ENCODE assay signal across 26 cellular contexts in the genomic region with DNA sequence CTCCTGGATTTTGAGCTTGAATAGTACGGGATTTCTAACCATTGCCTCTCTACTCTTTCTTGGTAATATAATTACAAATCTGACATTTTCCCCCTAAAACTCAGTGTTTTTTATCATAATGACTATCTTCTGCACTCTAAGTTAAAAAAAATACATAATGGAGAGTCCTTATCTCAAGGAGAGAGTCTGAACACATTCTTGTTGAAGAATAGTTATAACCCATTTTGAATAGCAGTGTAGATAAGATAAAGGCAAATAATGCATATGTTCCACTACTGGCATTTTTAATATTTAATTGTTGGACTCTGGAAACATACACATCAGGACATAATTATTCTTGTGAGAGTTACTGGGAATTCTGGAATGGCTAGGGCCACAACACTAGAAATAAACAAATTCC.
"Had no signal": no experiment of that assay in that cellular context is flagged by ENCODE, and none has a peak within 500 bp of the region (broad histone marks: within the 10 kb centered on the region; RNA-seq: fewer than 3 reads in every experiment).

No MANE protein-coding gene starts in this region.

- H3K4me3 ChIP-seq: colonic mucosa, coronary artery, dorsolateral prefrontal cortex, esophagus muscularis mucosa, esophagus squamous epithelium, gastrocnemius medialis, gastroesophageal sphincter, heart left ventricle, heart right ventricle, hepatocyte had no signal

- H3K4me3 Mint-ChIP-seq: dendritic cell treated with granulocyte-macrophage colony-stimulating factor and Interleukin-4, amounts not matched to agents 40 ng/mL and 50 ng/mL, for 4 days; effector memory CD8-positive, alpha-beta T cell; endodermal cell had no signal

- H3K27me3 Mint-ChIP-seq: dendritic cell treated with granulocyte-macrophage colony-stimulating factor and Interleukin-4, amounts not matched to agents 40 ng/mL and 50 ng/mL, for 4 days; effector memory CD8-positive, alpha-beta T cell had no signal

- H3K4me2 ChIP-seq: hepatocyte had no signal

- DNase-seq: colonic mucosa; cortex of kidney; dermis blood vessel endothelial cell; dorsolateral prefrontal cortex; effector CD4-positive, alpha-beta T cell; effector CD8-positive, alpha-beta T cell; effector memory CD4-positive, alpha-beta T cell; effector memory CD8-positive, alpha-beta T cell; endodermal cell; erythroblast; esophagus squamous epithelium; foreskin fibroblast; foreskin keratinocyte; foreskin melanocyte; gastrocnemius medialis; glutamatergic neuron; head of caudate nucleus; heart left ventricle; heart right ventricle had no signal

- H3K27ac ChIP-seq: colonic mucosa, coronary artery, dorsolateral prefrontal cortex, epithelial cell of prostate, esophagus muscularis mucosa, esophagus squamous epithelium, foreskin keratinocyte, gastrocnemius medialis, gastroesophageal sphincter, heart left ventricle, heart right ventricle, hepatocyte had no signal

- H3K36me3 ChIP-seq: colonic mucosa, esophagus muscularis mucosa, esophagus squamous epithelium, gastrocnemius medialis, gastroesophageal sphincter, heart left ventricle, heart right ventricle had no signal

- H3K27me3 ChIP-seq: colonic mucosa, dorsolateral prefrontal cortex, esophagus muscularis mucosa, esophagus squamous epithelium, foreskin keratinocyte, gastrocnemius medialis, gastroesophageal sphincter, heart left ventricle, heart right ventricle, hepatocyte had no signal

- H3K9me3 ChIP-seq: colonic mucosa, gastrocnemius medialis had no signal

- H3K4me1 ChIP-seq: colonic mucosa, esophagus muscularis mucosa, esophagus squamous epithelium, foreskin keratinocyte, gastrocnemius medialis, gastroesophageal sphincter, heart left ventricle, heart right ventricle had no signal

- ATAC-seq: effector memory CD8-positive, alpha-beta T cell; esophagus mucosa; foreskin keratinocyte; gastrocnemius medialis; gastroesophageal sphincter; heart left ventricle; heart right ventricle had no signal

- H3K79me2 ChIP-seq: hepatocyte had no signal

- H2AFZ ChIP-seq: hepatocyte had no signal

- H3K27ac Mint-ChIP-seq: dendritic cell treated with granulocyte-macrophage colony-stimulating factor and Interleukin-4, amounts not matched to agents 40 ng/mL and 50 ng/mL, for 4 days; effector memory CD8-positive, alpha-beta T cell; endodermal cell had no signal
